In the genomic region with DNA sequence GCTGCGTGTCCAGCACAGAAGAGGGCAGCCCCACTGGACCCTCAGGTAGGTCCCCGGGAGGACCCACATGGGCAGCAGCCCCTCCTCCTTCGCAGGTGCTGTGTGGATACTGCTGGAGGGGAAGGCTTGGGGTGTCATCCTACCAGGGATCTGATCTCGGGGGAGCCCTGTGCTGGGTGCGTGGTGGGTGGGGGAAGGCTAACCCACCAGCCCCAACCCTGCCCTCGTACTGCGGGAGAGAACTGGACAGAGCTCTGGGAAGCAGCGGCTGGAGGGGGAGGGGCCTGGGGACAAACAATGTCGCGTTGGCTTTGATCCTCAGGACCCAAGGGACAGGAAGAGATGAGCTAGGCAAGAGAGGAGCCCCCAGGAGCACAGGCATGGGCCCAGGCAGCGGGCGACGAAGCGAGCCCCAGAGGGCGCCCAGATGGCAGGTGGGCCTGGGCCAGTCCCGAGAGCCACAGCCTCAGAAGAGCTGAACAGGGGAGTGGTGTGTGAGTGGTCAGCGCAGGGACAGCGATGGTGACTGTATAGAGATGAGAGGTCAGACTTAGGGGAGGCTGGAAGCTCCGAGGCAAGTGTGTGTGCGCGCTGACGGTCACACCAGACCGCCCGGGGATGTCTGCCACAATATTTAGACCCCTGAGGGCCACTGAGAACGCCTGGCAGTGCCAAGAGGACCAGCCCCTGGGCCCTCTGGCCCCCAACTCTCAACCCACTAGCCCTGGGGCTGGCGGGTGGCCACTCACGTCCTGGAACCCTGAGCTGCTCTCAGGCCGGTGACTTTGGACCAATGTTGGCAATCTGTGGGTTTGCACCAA, we compare ENCODE assay signal across 1 cellular context.
TF ChIP-seq lines count a peak whose summit lies in the region.

No MANE protein-coding gene starts in this region.

TF ChIP-seq in HepG2, 621 proteins besides CTCF, POLR2A, EP300 and RAD21 (continued from another document and continues in another):
- TF ChIP-seq, protein P1, sequence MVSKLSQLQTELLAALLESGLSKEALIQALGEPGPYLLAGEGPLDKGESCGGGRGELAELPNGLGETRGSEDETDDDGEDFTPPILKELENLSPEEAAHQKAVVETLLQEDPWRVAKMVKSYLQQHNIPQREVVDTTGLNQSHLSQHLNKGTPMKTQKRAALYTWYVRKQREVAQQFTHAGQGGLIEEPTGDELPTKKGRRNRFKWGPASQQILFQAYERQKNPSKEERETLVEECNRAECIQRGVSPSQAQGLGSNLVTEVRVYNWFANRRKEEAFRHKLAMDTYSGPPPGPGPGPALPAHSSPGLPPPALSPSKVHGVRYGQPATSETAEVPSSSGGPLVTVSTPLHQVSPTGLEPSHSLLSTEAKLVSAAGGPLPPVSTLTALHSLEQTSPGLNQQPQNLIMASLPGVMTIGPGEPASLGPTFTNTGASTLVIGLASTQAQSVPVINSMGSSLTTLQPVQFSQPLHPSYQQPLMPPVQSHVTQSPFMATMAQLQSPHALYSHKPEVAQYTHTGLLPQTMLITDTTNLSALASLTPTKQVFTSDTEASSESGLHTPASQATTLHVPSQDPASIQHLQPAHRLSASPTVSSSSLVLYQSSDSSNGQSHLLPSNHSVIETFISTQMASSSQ (IDR thresholded peaks at IDR 0.05; ENCODE audit: low read depth), result no peak
- TF ChIP-seq, protein P1 (CRISPR knock-in tag; IDR thresholded peaks at IDR 0.05; ENCODE audit: borderline replicate concordance), result no peak
- TF ChIP-seq ZNF747 (CRISPR knock-in tag; IDR thresholded peaks at IDR 0.05; ENCODE audit: borderline replicate concordance), result no peak
- TF ChIP-seq, protein P2, sequence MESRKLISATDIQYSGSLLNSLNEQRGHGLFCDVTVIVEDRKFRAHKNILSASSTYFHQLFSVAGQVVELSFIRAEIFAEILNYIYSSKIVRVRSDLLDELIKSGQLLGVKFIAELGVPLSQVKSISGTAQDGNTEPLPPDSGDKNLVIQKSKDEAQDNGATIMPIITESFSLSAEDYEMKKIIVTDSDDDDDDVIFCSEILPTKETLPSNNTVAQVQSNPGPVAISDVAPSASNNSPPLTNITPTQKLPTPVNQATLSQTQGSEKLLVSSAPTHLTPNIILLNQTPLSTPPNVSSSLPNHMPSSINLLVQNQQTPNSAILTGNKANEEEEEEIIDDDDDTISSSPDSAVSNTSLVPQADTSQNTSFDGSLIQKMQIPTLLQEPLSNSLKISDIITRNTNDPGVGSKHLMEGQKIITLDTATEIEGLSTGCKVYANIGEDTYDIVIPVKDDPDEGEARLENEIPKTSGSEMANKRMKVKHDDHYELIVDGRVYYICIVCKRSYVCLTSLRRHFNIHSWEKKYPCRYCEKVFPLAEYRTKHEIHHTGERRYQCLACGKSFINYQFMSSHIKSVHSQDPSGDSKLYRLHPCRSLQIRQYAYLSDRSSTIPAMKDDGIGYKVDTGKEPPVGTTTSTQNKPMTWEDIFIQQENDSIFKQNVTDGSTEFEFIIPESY (CRISPR knock-in tag; IDR thresholded peaks at IDR 0.05), result no peak
- TF ChIP-seq ZNF567 (CRISPR knock-in tag; IDR thresholded peaks at IDR 0.05; ENCODE audit: borderline replicate concordance), result no peak
- TF ChIP-seq, protein P3, sequence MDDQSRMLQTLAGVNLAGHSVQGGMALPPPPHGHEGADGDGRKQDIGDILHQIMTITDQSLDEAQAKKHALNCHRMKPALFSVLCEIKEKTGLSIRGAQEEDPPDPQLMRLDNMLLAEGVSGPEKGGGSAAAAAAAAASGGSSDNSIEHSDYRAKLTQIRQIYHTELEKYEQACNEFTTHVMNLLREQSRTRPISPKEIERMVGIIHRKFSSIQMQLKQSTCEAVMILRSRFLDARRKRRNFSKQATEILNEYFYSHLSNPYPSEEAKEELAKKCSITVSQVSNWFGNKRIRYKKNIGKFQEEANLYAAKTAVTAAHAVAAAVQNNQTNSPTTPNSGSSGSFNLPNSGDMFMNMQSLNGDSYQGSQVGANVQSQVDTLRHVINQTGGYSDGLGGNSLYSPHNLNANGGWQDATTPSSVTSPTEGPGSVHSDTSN (CRISPR knock-in tag; IDR thresholded peaks at IDR 0.05; ENCODE audit: borderline replicate concordance), result no peak
- TF ChIP-seq THAP11 (CRISPR knock-in tag; IDR thresholded peaks at IDR 0.05), result 0 out of 2 replicates have a peak, but pooled peaks have one; percentile 34
- TF ChIP-seq, protein P4, sequence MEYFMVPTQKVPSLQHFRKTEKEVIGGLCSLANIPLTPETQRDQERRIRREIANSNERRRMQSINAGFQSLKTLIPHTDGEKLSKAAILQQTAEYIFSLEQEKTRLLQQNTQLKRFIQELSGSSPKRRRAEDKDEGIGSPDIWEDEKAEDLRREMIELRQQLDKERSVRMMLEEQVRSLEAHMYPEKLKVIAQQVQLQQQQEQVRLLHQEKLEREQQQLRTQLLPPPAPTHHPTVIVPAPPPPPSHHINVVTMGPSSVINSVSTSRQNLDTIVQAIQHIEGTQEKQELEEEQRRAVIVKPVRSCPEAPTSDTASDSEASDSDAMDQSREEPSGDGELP (IDR thresholded peaks at IDR 0.05; ENCODE audit: borderline replicate concordance, low read depth), result no peak
- TF ChIP-seq ATF7 (IDR thresholded peaks at IDR 0.05), result no peak
- no peak for TF ChIP-seq ATF7 (CRISPR knock-in tag; IDR thresholded peaks at IDR 0.05)
- TF ChIP-seq MAFF (IDR thresholded peaks at IDR 0.05; ENCODE audit: low read depth, low read length), result no peak
- no peak for TF ChIP-seq ZNF678 (CRISPR knock-in tag; IDR thresholded peaks at IDR 0.05)
- TF ChIP-seq GPN1 (CRISPR knock-in tag; IDR thresholded peaks at IDR 0.05; ENCODE audit: borderline replicate concordance), result no peak
- TF ChIP-seq BHLHE40 (IDR thresholded peaks at IDR 0.05; ENCODE audit: low read length), result 0 out of 2 replicates have a peak, but pooled peaks have one; percentile 8
- no peak for TF ChIP-seq ZNF253 (CRISPR knock-in tag; IDR thresholded peaks at IDR 0.05; ENCODE audit: borderline replicate concordance)
- TF ChIP-seq ZNF792 (CRISPR knock-in tag; IDR thresholded peaks at IDR 0.05), result peak; percentile 92
- TF ChIP-seq JARID2 (CRISPR knock-in tag; IDR thresholded peaks at IDR 0.05; ENCODE audit: insufficient replicate concordance), result peak; percentile 14
- no peak for TF ChIP-seq ZNF782 (CRISPR knock-in tag; IDR thresholded peaks at IDR 0.05; ENCODE audit: borderline replicate concordance)
- TF ChIP-seq ZFP1 (CRISPR knock-in tag; IDR thresholded peaks at IDR 0.05), result no peak
- peak; percentile 77; the same call in 1 of the 2 replicates for TF ChIP-seq MAZ (IDR thresholded peaks at IDR 0.05; ENCODE audit: borderline replicate concordance, low read depth, low read length)
- peak; percentile 44 for TF ChIP-seq MAZ (CRISPR knock-in tag; IDR thresholded peaks at IDR 0.05; ENCODE audit: low read depth)
- peak; percentile 22 for TF ChIP-seq TAF15 (IDR thresholded peaks at IDR 0.05; ENCODE audit: low read depth, low read length, poor library complexity, severe bottlenecking)
- no peak for TF ChIP-seq KLF12 (CRISPR knock-in tag; IDR thresholded peaks at IDR 0.05; ENCODE audit: borderline replicate concordance)
- no peak for TF ChIP-seq ZNF670 (CRISPR knock-in tag; IDR thresholded peaks at IDR 0.05; ENCODE audit: borderline replicate concordance)
- TF ChIP-seq, protein P5, sequence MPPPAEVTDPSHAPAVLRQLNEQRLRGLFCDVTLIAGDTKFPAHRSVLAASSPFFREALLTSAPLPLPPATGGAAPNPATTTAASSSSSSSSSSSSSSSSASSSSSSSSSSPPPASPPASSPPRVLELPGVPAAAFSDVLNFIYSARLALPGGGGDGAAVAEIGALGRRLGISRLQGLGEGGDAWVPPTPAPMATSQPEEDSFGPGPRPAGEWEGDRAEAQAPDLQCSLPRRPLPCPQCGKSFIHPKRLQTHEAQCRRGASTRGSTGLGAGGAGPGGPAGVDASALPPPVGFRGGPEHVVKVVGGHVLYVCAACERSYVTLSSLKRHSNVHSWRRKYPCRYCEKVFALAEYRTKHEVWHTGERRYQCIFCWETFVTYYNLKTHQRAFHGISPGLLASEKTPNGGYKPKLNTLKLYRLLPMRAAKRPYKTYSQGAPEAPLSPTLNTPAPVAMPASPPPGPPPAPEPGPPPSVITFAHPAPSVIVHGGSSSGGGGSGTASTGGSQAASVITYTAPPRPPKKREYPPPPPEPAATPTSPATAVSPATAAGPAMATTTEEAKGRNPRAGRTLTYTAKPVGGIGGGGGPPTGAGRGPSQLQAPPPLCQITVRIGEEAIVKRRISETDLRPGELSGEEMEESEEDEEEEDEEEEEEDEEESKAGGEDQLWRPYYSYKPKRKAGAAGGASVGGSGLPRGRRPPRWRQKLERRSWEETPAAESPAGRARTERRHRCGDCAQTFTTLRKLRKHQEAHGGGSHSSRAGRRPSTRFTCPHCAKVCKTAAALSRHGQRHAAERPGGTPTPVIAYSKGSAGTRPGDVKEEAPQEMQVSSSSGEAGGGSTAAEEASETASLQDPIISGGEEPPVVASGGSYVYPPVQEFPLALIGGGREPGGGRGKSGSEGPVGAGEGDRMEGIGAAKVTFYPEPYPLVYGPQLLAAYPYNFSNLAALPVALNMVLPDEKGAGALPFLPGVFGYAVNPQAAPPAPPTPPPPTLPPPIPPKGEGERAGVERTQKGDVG (CRISPR knock-in tag; IDR thresholded peaks at IDR 0.05; ENCODE audit: borderline replicate concordance), result no peak
- TF ChIP-seq TP53 (CRISPR knock-in tag; conservative IDR thresholded peaks at IDR 0.05), result no peak
- TF ChIP-seq ZBTB20 (CRISPR knock-in tag; IDR thresholded peaks at IDR 0.05; ENCODE audit: borderline replicate concordance, low read depth), result no peak
- TF ChIP-seq SNAPC2 (CRISPR knock-in tag; IDR thresholded peaks at IDR 0.05), result no peak
- no peak for TF ChIP-seq KDM6A (CRISPR knock-in tag; IDR thresholded peaks at IDR 0.05; ENCODE audit: low read depth)
- TF ChIP-seq, protein P6, sequence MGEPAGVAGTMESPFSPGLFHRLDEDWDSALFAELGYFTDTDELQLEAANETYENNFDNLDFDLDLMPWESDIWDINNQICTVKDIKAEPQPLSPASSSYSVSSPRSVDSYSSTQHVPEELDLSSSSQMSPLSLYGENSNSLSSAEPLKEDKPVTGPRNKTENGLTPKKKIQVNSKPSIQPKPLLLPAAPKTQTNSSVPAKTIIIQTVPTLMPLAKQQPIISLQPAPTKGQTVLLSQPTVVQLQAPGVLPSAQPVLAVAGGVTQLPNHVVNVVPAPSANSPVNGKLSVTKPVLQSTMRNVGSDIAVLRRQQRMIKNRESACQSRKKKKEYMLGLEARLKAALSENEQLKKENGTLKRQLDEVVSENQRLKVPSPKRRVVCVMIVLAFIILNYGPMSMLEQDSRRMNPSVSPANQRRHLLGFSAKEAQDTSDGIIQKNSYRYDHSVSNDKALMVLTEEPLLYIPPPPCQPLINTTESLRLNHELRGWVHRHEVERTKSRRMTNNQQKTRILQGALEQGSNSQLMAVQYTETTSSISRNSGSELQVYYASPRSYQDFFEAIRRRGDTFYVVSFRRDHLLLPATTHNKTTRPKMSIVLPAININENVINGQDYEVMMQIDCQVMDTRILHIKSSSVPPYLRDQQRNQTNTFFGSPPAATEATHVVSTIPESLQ (CRISPR knock-in tag; conservative IDR thresholded peaks at IDR 0.05), result no peak
- TF ChIP-seq, protein P7, sequence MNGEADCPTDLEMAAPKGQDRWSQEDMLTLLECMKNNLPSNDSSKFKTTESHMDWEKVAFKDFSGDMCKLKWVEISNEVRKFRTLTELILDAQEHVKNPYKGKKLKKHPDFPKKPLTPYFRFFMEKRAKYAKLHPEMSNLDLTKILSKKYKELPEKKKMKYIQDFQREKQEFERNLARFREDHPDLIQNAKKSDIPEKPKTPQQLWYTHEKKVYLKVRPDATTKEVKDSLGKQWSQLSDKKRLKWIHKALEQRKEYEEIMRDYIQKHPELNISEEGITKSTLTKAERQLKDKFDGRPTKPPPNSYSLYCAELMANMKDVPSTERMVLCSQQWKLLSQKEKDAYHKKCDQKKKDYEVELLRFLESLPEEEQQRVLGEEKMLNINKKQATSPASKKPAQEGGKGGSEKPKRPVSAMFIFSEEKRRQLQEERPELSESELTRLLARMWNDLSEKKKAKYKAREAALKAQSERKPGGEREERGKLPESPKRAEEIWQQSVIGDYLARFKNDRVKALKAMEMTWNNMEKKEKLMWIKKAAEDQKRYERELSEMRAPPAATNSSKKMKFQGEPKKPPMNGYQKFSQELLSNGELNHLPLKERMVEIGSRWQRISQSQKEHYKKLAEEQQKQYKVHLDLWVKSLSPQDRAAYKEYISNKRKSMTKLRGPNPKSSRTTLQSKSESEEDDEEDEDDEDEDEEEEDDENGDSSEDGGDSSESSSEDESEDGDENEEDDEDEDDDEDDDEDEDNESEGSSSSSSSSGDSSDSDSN (CRISPR knock-in tag; IDR thresholded peaks at IDR 0.05), result peak; percentile 21; the same call in 1 of the 2 replicates
- TF ChIP-seq MBD4 (IDR thresholded peaks at IDR 0.05; ENCODE audit: borderline replicate concordance, low read length), result no peak
- no peak; the same call in 1 of the 2 replicates for TF ChIP-seq ZNF121 (CRISPR knock-in tag; IDR thresholded peaks at IDR 0.05)
- TF ChIP-seq NFIB (CRISPR knock-in tag; IDR thresholded peaks at IDR 0.05; ENCODE audit: borderline replicate concordance), result no peak
- TF ChIP-seq, protein P8, sequence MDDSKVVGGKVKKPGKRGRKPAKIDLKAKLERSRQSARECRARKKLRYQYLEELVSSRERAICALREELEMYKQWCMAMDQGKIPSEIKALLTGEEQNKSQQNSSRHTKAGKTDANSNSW (CRISPR knock-in tag; IDR thresholded peaks at IDR 0.05; ENCODE audit: borderline replicate concordance), result no peak
- TF ChIP-seq, protein P9, sequence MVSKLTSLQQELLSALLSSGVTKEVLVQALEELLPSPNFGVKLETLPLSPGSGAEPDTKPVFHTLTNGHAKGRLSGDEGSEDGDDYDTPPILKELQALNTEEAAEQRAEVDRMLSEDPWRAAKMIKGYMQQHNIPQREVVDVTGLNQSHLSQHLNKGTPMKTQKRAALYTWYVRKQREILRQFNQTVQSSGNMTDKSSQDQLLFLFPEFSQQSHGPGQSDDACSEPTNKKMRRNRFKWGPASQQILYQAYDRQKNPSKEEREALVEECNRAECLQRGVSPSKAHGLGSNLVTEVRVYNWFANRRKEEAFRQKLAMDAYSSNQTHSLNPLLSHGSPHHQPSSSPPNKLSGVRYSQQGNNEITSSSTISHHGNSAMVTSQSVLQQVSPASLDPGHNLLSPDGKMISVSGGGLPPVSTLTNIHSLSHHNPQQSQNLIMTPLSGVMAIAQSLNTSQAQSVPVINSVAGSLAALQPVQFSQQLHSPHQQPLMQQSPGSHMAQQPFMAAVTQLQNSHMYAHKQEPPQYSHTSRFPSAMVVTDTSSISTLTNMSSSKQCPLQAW (CRISPR knock-in tag; IDR thresholded peaks at IDR 0.05), result no peak; the same call in none of the 2 replicates
- TF ChIP-seq ZNF354B (CRISPR knock-in tag; IDR thresholded peaks at IDR 0.05), result no peak
